In genomic region chr2:231191896-231192872, GRCh38 we compare ENCODE assay signal across 9 cellular contexts. TPM values are rescaled to one million over a fixed set of nuclear protein-coding genes. Genes with fewer than 3 reads are reported as not detected.
DNase-seq lines count a peak whose midpoint lies in the region; ATAC-seq and TF ChIP-seq lines count a peak whose summit lies in the region.
"Had no signal": no experiment of that assay in that cellular context is flagged by ENCODE, and none has a peak within 500 bp of the region (broad histone marks: within the 10 kb centered on the region; RNA-seq: fewer than 3 reads in every experiment).

No MANE protein-coding gene starts in this region.

- H3K9me3 Mint-ChIP-seq in stimulated activated naive B cell treated with anti-CD40 and anti-IgM and Interleukin-4, amounts not matched to agents 10 μg/mL and 1 μg/mL and 100 μg/mL, for 72 hours = no peaks in the 10 kb centered on the region

- H3K4me1 Mint-ChIP-seq in stimulated activated naive B cell treated with anti-CD40 and anti-IgM and Interleukin-4, amounts not matched to agents 10 μg/mL and 1 μg/mL and 100 μg/mL, for 72 hours = peaks cover 15 to 20% of the 10 kb centered on the region in 2 donors

- H3K27me3 ChIP-seq in SK-N-SH (ENCODE audit: insufficient read depth) (no peaks in the 10 kb centered on the region), rectal smooth muscle tissue (ENCODE audit: control insufficient read depth, insufficient read depth, low read length) (no peaks in the 10 kb centered on the region)

- peak overlapping the region; percentile 55; the same call in 1 of the 2 replicates for H3K4me2 ChIP-seq in SK-N-SH

- no peaks in the 10 kb centered on the region for H3K9me3 ChIP-seq in SK-N-SH

- H3K4me3 ChIP-seq in SK-N-SH (ENCODE audit: low read depth in 2 of 2, low read length in 1 of 2) (no peak overlapping the region), rectal smooth muscle tissue (ENCODE audit: low read length) (peak overlapping the region; percentile 24)

- H3K27ac ChIP-seq in SK-N-SH (ENCODE audit: low read depth in 2 of 2, low read length in 1 of 2) (peak overlapping the region; percentile 29 to 70; a peak in 3 of 4 replicates), rectal smooth muscle tissue (ENCODE audit: low read depth, low read length) (peak overlapping the region; percentile 95)

- POLR2A ChIA-PET in SK-N-SH (lab: Yijun Ruan, JAX) = interaction anchor here (0.6 to 1.3 kb wide), 3 partner anchors 79 to 261 kb away, joined by 3 to 5 read pairs (median 3); no protein-coding TSS in a partner anchor

- H3K4me1 ChIP-seq in SK-N-SH (ENCODE audit: control insufficient read depth in 1 of 2, insufficient read depth in 2 of 2, low read depth in 1 of 2, low read length in 1 of 2) (peaks cover 7 to 15% of the 10 kb centered on the region in 2 experiments; a peak in 1 of 4 replicates), rectal smooth muscle tissue (ENCODE audit: control insufficient read depth, insufficient read depth, low read length) (peaks cover 9% of the 10 kb centered on the region)

- no peaks in the 10 kb centered on the region for H3K79me2 ChIP-seq in SK-N-SH (ENCODE audit: insufficient read depth)

- no peaks in the 10 kb centered on the region for H3F3A ChIP-seq in SK-N-SH (replicated peaks; ENCODE audit: insufficient read depth)

- peak; percentile 94 for TF ChIP-seq RAD21 in SK-N-SH (IDR thresholded peaks at IDR 0.05; ENCODE audit: low read length)

- H4K20me1 ChIP-seq in SK-N-SH (ENCODE audit: insufficient read depth) = no peaks in the 10 kb centered on the region

- no peaks in the 10 kb centered on the region for H3K36me3 Mint-ChIP-seq in stimulated activated naive B cell treated with anti-CD40 and anti-IgM and Interleukin-4, amounts not matched to agents 10 μg/mL and 1 μg/mL and 100 μg/mL, for 72 hours
- H3K36me3 Mint-ChIP-seq: naive B cell had no signal

- no peak overlapping the region for H3K27ac Mint-ChIP-seq in stimulated activated naive B cell treated with anti-CD40 and anti-IgM and Interleukin-4, amounts not matched to agents 10 μg/mL and 1 μg/mL and 100 μg/mL, for 72 hours

- peak in 1 of 2 experiments; percentile 36; a peak in 1 of 4 replicates for TF ChIP-seq EP300 in SK-N-SH (IDR thresholded peaks at IDR 0.05; ENCODE audit: borderline replicate concordance in 1 of 2, low read depth in 1 of 2, low read length in 1 of 2)

- H3K27me3 Mint-ChIP-seq in stimulated activated naive B cell treated with anti-CD40 and anti-IgM and Interleukin-4, amounts not matched to agents 10 μg/mL and 1 μg/mL and 100 μg/mL, for 72 hours = peaks cover 20 to 54% of the 10 kb centered on the region in 2 donors

- H3K4me3 Mint-ChIP-seq in stimulated activated naive B cell treated with anti-CD40 and anti-IgM and Interleukin-4, amounts not matched to agents 10 μg/mL and 1 μg/mL and 100 μg/mL, for 72 hours = no peak overlapping the region
- H3K4me3 Mint-ChIP-seq: naive B cell had no signal

- H3K36me3 ChIP-seq in SK-N-SH (replicated peaks in 1 of 2; ENCODE audit: control insufficient read depth in 1 of 2, insufficient read depth in 2 of 2, low read length in 1 of 2) (no peaks in the 10 kb centered on the region), rectal smooth muscle tissue (ENCODE audit: control insufficient read depth, insufficient read depth, low read length) (no peaks in the 10 kb centered on the region)

- H2AFZ ChIP-seq in SK-N-SH (ENCODE audit: low read depth) = peak overlapping the region; percentile 94

- CTCF ChIA-PET in SK-N-SH (lab: Yijun Ruan, JAX) = interaction anchor here (0.6 to 9.8 kb wide), 35 partner anchors 8 to 299 kb away, joined by 3 to 162 read pairs (median 5); partner anchors contain the start of gene HTR2B

- no peak overlapping the region for H3K9ac ChIP-seq in SK-N-SH
- peak overlapping the region; percentile 10 for H3K9ac ChIP-seq in rectal smooth muscle tissue (ENCODE audit: low read length)

- no peaks in the 10 kb centered on the region for H3K9me2 ChIP-seq in SK-N-SH

- ATAC-seq in stimulated activated naive B cell treated with anti-CD40 and anti-IgM and Interleukin-4, amounts not matched to agents 10 μg/mL and 1 μg/mL and 100 μg/mL, for 72 hours (replicated peaks) = no peak
- ATAC-seq in HG02642 (IDR thresholded peaks at IDR 0.05; ENCODE audit: poor library complexity, unreplicated experiment) = no peak

- peak; percentile 81 for TF ChIP-seq CTCF in SK-N-SH (IDR thresholded peaks at IDR 0.05)

- 52% methylated on average over 19 of the region's 19 CpGs for WGBS in SK-N-SH (ENCODE audit: low lambda C conversion rate)

- DNase-seq in HCEC 1CT = peak; percentile 89
- DNase-seq in SK-N-SH = peak; percentile 89
- peak; percentile 61 for DNase-seq in foreskin melanocyte
- no peak for DNase-seq in NCI-H187 (lab: John Stamatoyannopoulos, UW)
- DNase-seq in stimulated activated naive B cell treated with anti-CD40 and anti-IgM and Interleukin-4, amounts not matched to agents 10 μg/mL and 1 μg/mL and 100 μg/mL, for 72 hours = no peak
- no peak for DNase-seq in DMS153 treated with DMSO at 0.1 percent for 48 hours (lab: John Stamatoyannopoulos, UW; ENCODE audit: unreplicated experiment)
- DNase-seq: naive B cell had no signal

TF ChIP-seq in SK-N-SH, 30 proteins besides CTCF, POLR2A, EP300 and RAD21:
- TF ChIP-seq ZBTB33 (IDR thresholded peaks at IDR 0.05; ENCODE audit: borderline replicate concordance, low read depth) = no peak
- no peak for TF ChIP-seq USF2 (IDR thresholded peaks at IDR 0.05; ENCODE audit: borderline replicate concordance, low read depth, low read length)
- peak; percentile 44; the same call in 1 of the 2 replicates for TF ChIP-seq PBX3 (IDR thresholded peaks at IDR 0.05)
- TF ChIP-seq MXI1 (IDR thresholded peaks at IDR 0.05; ENCODE audit: low read depth, low read length) = peak; percentile 15; the same call in 1 of the 2 replicates
- TF ChIP-seq SMC3 (IDR thresholded peaks at IDR 0.05; ENCODE audit: low read depth, low read length) = peak; percentile 97
- no peak for TF ChIP-seq YY1 (IDR thresholded peaks at IDR 0.05; ENCODE audit: low read depth)
- TF ChIP-seq RCOR1 (IDR thresholded peaks at IDR 0.05; ENCODE audit: low read length) = peak; percentile 58; the same call in 1 of the 2 replicates
- TF ChIP-seq TCF12 (IDR thresholded peaks at IDR 0.05) = peak; percentile 85
- peak; percentile 44 for TF ChIP-seq CHD2 (IDR thresholded peaks at IDR 0.05; ENCODE audit: low read length, partially characterized antibody)
- peak; percentile 50; the same call in 1 of the 2 replicates for TF ChIP-seq MAX (IDR thresholded peaks at IDR 0.05; ENCODE audit: low read depth)

RNA-seq across cellular contexts. Expression of gene ARMC9, which starts 6.2 kb away (rescaled TPM):
- 25.3 and 38.5 TPM in 2 replicates for polyA plus RNA-seq in SK-N-SH (2012; rRNA removed)
- 22.3 and 27.1 TPM in 2 replicates for polyA plus RNA-seq in SK-N-SH (2012; cell fraction: cytosol; rRNA removed)
- polyA plus RNA-seq in SK-N-SH (2012; cell fraction: nucleus; rRNA removed) = 44.4 and 47.1 TPM in 2 replicates

Comparison
In these comparisons a context has a peak if more than half of its experiments do, and no peak if none do; other contexts are left out.
1. DNase-seq: peak in HCEC 1CT (single experiment), SK-N-SH (single experiment) and foreskin melanocyte (single experiment); none in NCI-H187 (0 of 2), stimulated activated naive B cell treated with anti-CD40 and anti-IgM and Interleukin-4, amounts not matched to agents 10 μg/mL and 1 μg/mL and 100 μg/mL, for 72 hours (single experiment) and DMS153 treated with DMSO at 0.1 percent for 48 hours (single experiment).